ENCODE assay signal across 22 cellular contexts in the genomic region with DNA sequence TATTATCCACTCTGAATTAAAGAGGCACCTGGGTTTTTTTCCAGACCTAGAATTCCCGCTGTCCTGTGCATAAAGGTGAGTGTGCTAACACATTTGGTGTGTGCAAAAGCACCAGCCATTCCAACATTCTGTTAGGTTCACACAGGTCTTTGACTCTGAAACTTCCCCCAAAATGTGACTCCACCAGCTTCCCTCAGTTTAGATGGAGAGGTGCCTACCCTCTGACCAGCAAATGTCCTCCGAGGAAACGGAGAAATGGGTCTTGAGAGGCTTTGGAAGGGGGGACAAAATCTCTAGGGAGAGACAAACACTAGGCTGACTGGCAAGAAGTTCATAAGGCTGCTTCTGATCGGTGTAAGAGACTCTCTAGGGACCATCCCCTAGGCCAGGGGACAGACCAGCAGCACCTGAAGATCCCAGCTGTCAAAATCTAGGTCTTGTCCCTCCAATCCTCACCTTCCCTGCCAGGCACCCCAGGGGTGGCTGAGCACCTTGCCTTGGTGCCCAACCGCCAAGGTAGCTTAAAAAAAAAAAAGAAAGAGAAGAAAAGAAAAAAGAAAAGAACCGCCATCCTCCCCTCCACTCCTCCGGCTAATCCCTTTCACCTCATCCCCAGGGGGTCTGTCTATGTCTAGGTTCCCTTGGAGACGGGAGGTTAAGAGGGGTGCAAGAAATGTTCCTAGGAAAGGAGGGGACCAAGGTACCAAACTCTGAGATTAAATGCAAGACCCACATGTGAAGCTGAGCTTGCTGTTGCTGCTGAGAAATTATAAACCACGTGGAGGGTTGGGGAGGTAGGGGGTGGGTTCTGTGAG. TPM values are rescaled to one million over a fixed set of nuclear protein-coding genes. Genes with fewer than 3 reads are reported as not detected.
A peak's percentile ranks its signal among the peaks of the same experiment; 100 is the strongest.
DNase-seq lines count a peak whose midpoint lies in the region; ATAC-seq and TF ChIP-seq lines count a peak whose summit lies in the region.
"Had no signal": no experiment of that assay in that cellular context is flagged by ENCODE, and none has a peak within 500 bp of the region (broad histone marks: within the 10 kb centered on the region; RNA-seq: fewer than 3 reads in every experiment).

No MANE protein-coding gene starts in this region.

- peaks cover 85% of the 10 kb centered on the region for H3K36me3 Mint-ChIP-seq in Calu3 (ENCODE audit: insufficient read depth, unreplicated experiment)
- H3K36me3 Mint-ChIP-seq in CD8-positive, alpha-beta T cell = no peaks in the 10 kb centered on the region

- DNase-seq in Calu3 = peak; percentile 23
- no peak for DNase-seq in ascending aorta (ENCODE audit: low spot score in 2 of 2)
- DNase-seq in trophoblast cell = no peak
- no peak for DNase-seq in occipital lobe (lab: John Stamatoyannopoulos, UW)
- no peak for DNase-seq in activated CD4-positive, alpha-beta T cell treated with anti-CD3 and anti-CD28 coated beads for 4 hours
- no peak for DNase-seq in CD8-positive, alpha-beta T cell
- no peak for DNase-seq in MV-4-11 (lab: John Stamatoyannopoulos, UW)
- DNase-seq: activated CD4-positive, alpha-beta memory T cell treated with anti-CD3 and anti-CD28 coated beads, Interleukin-2, amount 10 ng/mL, durations not matched to agents 7 days and 5 days; activated naive CD4-positive, alpha-beta T cell treated with anti-CD3 and anti-CD28 coated beads, Interleukin-2, amount 50 U/mL, for 16 hours; activated T-cell treated with anti-CD3 and anti-CD28 coated beads, Interleukin-2, amount 50 U/mL, for 1 hour; hypothalamus; left cardiac atrium; NCI-H526 treated with DMSO at 0.1 percent for 48 hours; nucleus accumbens; SHP77 treated with DMSO at 0.1 percent for 48 hours; T-helper 17 cell; WERI-Rb-1 had no signal

- CTCF ChIA-PET in Calu3 (lab: Charles Lee) = interaction anchor here (0.5 to 2.4 kb wide), 13 partner anchors 8 to 1148 kb away, joined by 3 to 13 read pairs (median 5); no protein-coding TSS in a partner anchor
- CTCF ChIA-PET in CD8-positive, alpha-beta T cell (lab: Charles Lee) = interaction anchor here (0.9 kb wide), 1 partner anchor 9 kb away, joined by 3 read pairs; no protein-coding TSS in a partner anchor

- intact Hi-C loops in Calu3 (cut with micrococcal nuclease; ENCODE audit: unreplicated experiment) (loop anchor here (5.0 kb wide), 2 partner anchors 233 to 378 kb away; no protein-coding TSS in a partner anchor), ascending aorta (cut with DNase I) (loop anchor here (5.0 kb wide), 1 partner anchor 323 kb away; no protein-coding TSS in a partner anchor)
- intact Hi-C loops in CD8-positive, alpha-beta T cell (cut with DNase I, micrococcal nuclease) = loop anchor here (5.0 to 10.0 kb wide), 3 partner anchors 99 to 801 kb away; a partner anchor contains a TSS

- peak overlapping the region; percentile 8 for H4K91ac ChIP-seq in trophoblast cell (ENCODE audit: low read depth, low read length)

- peak overlapping the region; percentile 19 to 77 for H3K4me3 ChIP-seq in ascending aorta
- peak overlapping the region; percentile 75 for H3K4me3 ChIP-seq in iPS-20b (ENCODE audit: low read length)
- H3K4me3 ChIP-seq in trophoblast cell (ENCODE audit: low read depth, low read length) = no peak overlapping the region
- no peak overlapping the region for H3K4me3 ChIP-seq in CD8-positive, alpha-beta T cell (ENCODE audit: low read depth, low read length)
- H3K4me3 ChIP-seq: BLaER1, tibial nerve had no signal

- no TSS peak for BruUV-seq in Calu3 (replicated peaks; lab: Mats Ljungman, UMichigan)

- H3K27ac ChIP-seq in ascending aorta (peak overlapping the region; percentile 96 to 97), iPS-20b (ENCODE audit: low read length) (no peak overlapping the region), trophoblast cell (ENCODE audit: low read depth, low read length) (no peak overlapping the region)
- no peak overlapping the region for H3K27ac ChIP-seq in CD8-positive, alpha-beta T cell (ENCODE audit: low read depth, low read length)
- H3K27ac ChIP-seq: BLaER1, tibial nerve, WERI-Rb-1 had no signal

- H2BK12ac ChIP-seq in trophoblast cell (ENCODE audit: low read length) = peak overlapping the region; percentile 73

- H3K27me3 ChIP-seq in ascending aorta (no peaks in the 10 kb centered on the region), iPS-20b (ENCODE audit: insufficient read depth, low read length) (peaks cover 89% of the 10 kb centered on the region), trophoblast cell (ENCODE audit: insufficient read depth, low read length) (peaks cover 39% of the 10 kb centered on the region)
- H3K27me3 ChIP-seq in CD8-positive, alpha-beta T cell (ENCODE audit: insufficient read depth, low read length) = peaks cover 51% of the 10 kb centered on the region

- peak overlapping the region; percentile 14 for H2BK120ac ChIP-seq in trophoblast cell (ENCODE audit: insufficient read depth, low read length, poor library complexity)

- H3K14ac ChIP-seq in trophoblast cell (ENCODE audit: low read length) = no peak overlapping the region

- H2BK5ac ChIP-seq in trophoblast cell (ENCODE audit: low read depth, low read length, poor library complexity) = no peak overlapping the region

- H3K79me1 ChIP-seq in trophoblast cell (ENCODE audit: low read length) = peaks cover 30% of the 10 kb centered on the region

- WGBS in trophoblast cell (ENCODE audit: extremely low coverage, insufficient coverage, insufficient read length) = no CpG with 5 or more reads among the region's 9 CpGs

- H3K79me2 ChIP-seq in trophoblast cell (ENCODE audit: control insufficient read depth, insufficient read depth, low read length, poor library complexity) = peaks cover 10% of the 10 kb centered on the region

- peak overlapping the region; percentile 60 for H3K27ac Mint-ChIP-seq in Calu3 (ENCODE audit: unreplicated experiment)
- H3K27ac Mint-ChIP-seq in CD8-positive, alpha-beta T cell = no peak overlapping the region
- H3K27ac Mint-ChIP-seq: activated CD4-positive, alpha-beta memory T cell treated with anti-CD3 and anti-CD28 coated beads, Interleukin-2, amount 10 ng/mL, durations not matched to agents 7 days and 5 days; stimulated activated memory B cell treated with anti-CD40 and anti-IgM and Interleukin-4, amounts not matched to agents 10 μg/mL and 1 μg/mL and 100 μg/mL, for 72 hours had no signal

- no peak overlapping the region for H3K4me2 ChIP-seq in trophoblast cell (ENCODE audit: low read length)
- H3K4me2 ChIP-seq: BLaER1 had no signal

- H3K9ac ChIP-seq in iPS-20b (ENCODE audit: low read depth, low read length) (no peak overlapping the region), trophoblast cell (ENCODE audit: low read length) (no peak overlapping the region)
- H3K9ac ChIP-seq: BLaER1 had no signal

- H3K9me3 ChIP-seq in ascending aorta (no peaks in the 10 kb centered on the region), iPS-20b (ENCODE audit: insufficient read depth, low read depth, low read length) (no peaks in the 10 kb centered on the region), trophoblast cell (ENCODE audit: insufficient read depth, low read depth, low read length) (no peaks in the 10 kb centered on the region)
- H3K9me3 ChIP-seq in CD8-positive, alpha-beta T cell (ENCODE audit: low read length) = no peaks in the 10 kb centered on the region

- H3K36me3 ChIP-seq in ascending aorta (no peaks in the 10 kb centered on the region), iPS-20b (ENCODE audit: insufficient read depth, low read depth, low read length) (no peaks in the 10 kb centered on the region), trophoblast cell (ENCODE audit: control insufficient read depth in 1 of 2, insufficient read depth in 2 of 2, low read length in 2 of 2) (no peaks in the 10 kb centered on the region)
- no peaks in the 10 kb centered on the region for H3K36me3 ChIP-seq in CD8-positive, alpha-beta T cell (ENCODE audit: insufficient read depth, low read length)
- H3K36me3 ChIP-seq: BLaER1, tibial nerve, WERI-Rb-1 had no signal

- TF ChIP-seq CTCF in Calu3 (IDR thresholded peaks at IDR 0.05; ENCODE audit: unreplicated experiment) (no peak), ascending aorta (IDR thresholded peaks at IDR 0.05) (no peak)
- no peak for TF ChIP-seq CTCF in CD8-positive, alpha-beta T cell (IDR thresholded peaks at IDR 0.05)

- ATAC-seq in CD8-positive, alpha-beta T cell = no peak
- ATAC-seq: left cardiac atrium; stimulated activated memory B cell treated with anti-CD40 and anti-IgM and Interleukin-4, amounts not matched to agents 10 μg/mL and 1 μg/mL and 100 μg/mL, for 72 hours; T-helper 17 cell had no signal

- no peaks in the 10 kb centered on the region for H3K9me3 Mint-ChIP-seq in Calu3 (ENCODE audit: low read depth, unreplicated experiment)
- H3K9me3 Mint-ChIP-seq in CD8-positive, alpha-beta T cell = peaks cover 5% of the 10 kb centered on the region
- H3K9me3 Mint-ChIP-seq: activated CD4-positive, alpha-beta memory T cell treated with anti-CD3 and anti-CD28 coated beads, Interleukin-2, amount 10 ng/mL, durations not matched to agents 7 days and 5 days had no signal

- peak overlapping the region; percentile 79 for H3K4me3 Mint-ChIP-seq in Calu3 (ENCODE audit: low read depth, unreplicated experiment)
- no peak overlapping the region for H3K4me3 Mint-ChIP-seq in CD8-positive, alpha-beta T cell
- H3K4me3 Mint-ChIP-seq: activated CD4-positive, alpha-beta memory T cell treated with anti-CD3 and anti-CD28 coated beads, Interleukin-2, amount 10 ng/mL, durations not matched to agents 7 days and 5 days; stimulated activated memory B cell treated with anti-CD40 and anti-IgM and Interleukin-4, amounts not matched to agents 10 μg/mL and 1 μg/mL and 100 μg/mL, for 72 hours had no signal

- H3K4ac ChIP-seq in trophoblast cell (ENCODE audit: low read depth, low read length) = no peak overlapping the region

- POLR2A ChIA-PET in CD8-positive, alpha-beta T cell (lab: Charles Lee) = no interaction called here

- peak overlapping the region; percentile 42 for H3K23ac ChIP-seq in trophoblast cell (ENCODE audit: low read length)

- H3K18ac ChIP-seq in trophoblast cell (ENCODE audit: low read length) = no peak overlapping the region

- H3K27me3 Mint-ChIP-seq in Calu3 (ENCODE audit: unreplicated experiment) = no peaks in the 10 kb centered on the region
- peaks cover 75% of the 10 kb centered on the region for H3K27me3 Mint-ChIP-seq in CD8-positive, alpha-beta T cell (ENCODE audit: low read depth)

- H2AFZ ChIP-seq in trophoblast cell (ENCODE audit: insufficient read depth, low read length, poor library complexity) = no peak overlapping the region

- no peaks in the 10 kb centered on the region for H3K4me1 ChIP-seq in ascending aorta
- H3K4me1 ChIP-seq in iPS-20b (ENCODE audit: insufficient read depth, low read length) = peaks cover 48% of the 10 kb centered on the region
- H3K4me1 ChIP-seq in trophoblast cell (ENCODE audit: control insufficient read depth in 1 of 2, insufficient read depth in 2 of 2, low read length in 2 of 2) = peaks cover 2 to 11% of the 10 kb centered on the region in 2 experiments
- H3K4me1 ChIP-seq in CD8-positive, alpha-beta T cell (ENCODE audit: insufficient read depth, low read length) = peaks cover 46% of the 10 kb centered on the region

- H2AK5ac ChIP-seq in trophoblast cell (ENCODE audit: low read length) = peak overlapping the region; percentile 26

- no peak overlapping the region for H4K12ac ChIP-seq in trophoblast cell (ENCODE audit: low read depth, low read length)

- no peak overlapping the region for H4K8ac ChIP-seq in trophoblast cell (ENCODE audit: low read depth, low read length)

- H3K4me1 Mint-ChIP-seq in Calu3 (ENCODE audit: low read depth, unreplicated experiment) = peaks cover 36% of the 10 kb centered on the region
- H3K4me1 Mint-ChIP-seq in CD8-positive, alpha-beta T cell (ENCODE audit: low read depth) = peaks cover 45% of the 10 kb centered on the region

RNA-seq across cellular contexts. Expression of a gene that starts 2.0 kb away (rescaled TPM):
- 137 and 139 TPM in 2 replicates for total RNA-seq in Calu3 (2022)
- 38.6 TPM for total RNA-seq in ascending aorta
- 8.6 and 8.7 TPM in 2 replicates for polyA plus RNA-seq in trophoblast cell (2013)
- 5.8 TPM for total RNA-seq in occipital lobe
- not detected for total RNA-seq in CD8-positive, alpha-beta T cell
- total RNA-seq: activated CD4-positive, alpha-beta memory T cell treated with anti-CD3 and anti-CD28 coated beads, Interleukin-2, amount 10 ng/mL, durations not matched to agents 7 days and 5 days; OCI-LY7 had no signal

Comparison
In these comparisons a context has a peak if more than half of its experiments do, and no peak if none do; other contexts are left out.
1. H3K27ac ChIP-seq: peak in ascending aorta (2 of 2); none in iPS-20b (single experiment), trophoblast cell (single experiment) and CD8-positive, alpha-beta T cell (single experiment).
2. H3K4me3 ChIP-seq: peak in ascending aorta (2 of 2) and iPS-20b (single experiment); none in trophoblast cell (single experiment) and CD8-positive, alpha-beta T cell (single experiment).